Comparison of ENCODE assay signal across 1 cellular context in the genomic region with DNA sequence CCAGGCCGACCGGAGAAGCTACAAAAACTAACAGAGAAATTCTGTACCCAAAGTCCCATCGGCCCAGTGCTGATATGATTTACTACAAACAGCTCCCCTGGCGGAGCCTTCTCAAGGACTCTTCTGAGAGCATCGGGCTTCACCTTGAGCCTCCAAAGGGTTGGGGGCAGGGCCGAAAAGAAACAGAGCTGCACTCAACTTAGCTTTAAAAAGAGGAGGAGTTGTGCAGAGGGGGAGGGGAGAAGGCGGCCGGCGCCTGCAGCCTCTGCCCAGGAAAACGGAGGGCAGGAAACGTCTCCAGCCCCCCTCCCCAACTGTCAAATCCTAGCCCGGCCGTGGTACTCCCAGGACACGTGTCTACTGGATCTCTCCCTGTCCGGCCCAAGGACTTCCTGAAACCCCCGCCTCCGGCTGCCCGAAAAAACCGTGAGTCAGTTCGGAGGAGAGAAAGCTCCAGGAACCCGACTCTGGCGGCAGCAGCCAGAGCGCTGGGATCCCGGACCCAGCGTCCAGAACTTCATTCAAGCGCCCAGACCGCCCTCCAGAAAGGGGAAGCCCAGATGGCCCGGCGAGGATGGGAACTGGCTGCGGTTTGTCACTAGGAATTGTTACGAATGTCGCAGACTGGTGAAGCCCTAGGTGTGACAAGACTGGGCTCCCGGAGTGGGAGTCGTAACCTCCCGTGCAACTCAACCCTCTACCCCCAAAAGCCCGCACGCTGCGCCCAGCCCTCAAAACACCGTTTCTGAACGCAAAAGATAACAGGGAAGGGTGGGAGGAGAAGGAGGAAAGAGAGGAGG.
TF ChIP-seq lines count a peak whose summit lies in the region.

No MANE protein-coding gene starts in this region.

TF ChIP-seq in HEK293, 187 proteins besides CTCF, POLR2A, EP300 and RAD21 (continued from another document):
- TF ChIP-seq ZNF214 (tag by site-specific recombination; IDR thresholded peaks at IDR 0.05; ENCODE audit: borderline replicate concordance): no peak
- TF ChIP-seq SCRT1 (tag by site-specific recombination; IDR thresholded peaks at IDR 0.05; ENCODE audit: borderline replicate concordance): no peak
- no peak for TF ChIP-seq ZNF174 (tag by site-specific recombination; IDR thresholded peaks at IDR 0.05)
- no peak for TF ChIP-seq ZNF530 (tag by site-specific recombination; IDR thresholded peaks at IDR 0.05; ENCODE audit: low read depth)
- TF ChIP-seq, protein P1, sequence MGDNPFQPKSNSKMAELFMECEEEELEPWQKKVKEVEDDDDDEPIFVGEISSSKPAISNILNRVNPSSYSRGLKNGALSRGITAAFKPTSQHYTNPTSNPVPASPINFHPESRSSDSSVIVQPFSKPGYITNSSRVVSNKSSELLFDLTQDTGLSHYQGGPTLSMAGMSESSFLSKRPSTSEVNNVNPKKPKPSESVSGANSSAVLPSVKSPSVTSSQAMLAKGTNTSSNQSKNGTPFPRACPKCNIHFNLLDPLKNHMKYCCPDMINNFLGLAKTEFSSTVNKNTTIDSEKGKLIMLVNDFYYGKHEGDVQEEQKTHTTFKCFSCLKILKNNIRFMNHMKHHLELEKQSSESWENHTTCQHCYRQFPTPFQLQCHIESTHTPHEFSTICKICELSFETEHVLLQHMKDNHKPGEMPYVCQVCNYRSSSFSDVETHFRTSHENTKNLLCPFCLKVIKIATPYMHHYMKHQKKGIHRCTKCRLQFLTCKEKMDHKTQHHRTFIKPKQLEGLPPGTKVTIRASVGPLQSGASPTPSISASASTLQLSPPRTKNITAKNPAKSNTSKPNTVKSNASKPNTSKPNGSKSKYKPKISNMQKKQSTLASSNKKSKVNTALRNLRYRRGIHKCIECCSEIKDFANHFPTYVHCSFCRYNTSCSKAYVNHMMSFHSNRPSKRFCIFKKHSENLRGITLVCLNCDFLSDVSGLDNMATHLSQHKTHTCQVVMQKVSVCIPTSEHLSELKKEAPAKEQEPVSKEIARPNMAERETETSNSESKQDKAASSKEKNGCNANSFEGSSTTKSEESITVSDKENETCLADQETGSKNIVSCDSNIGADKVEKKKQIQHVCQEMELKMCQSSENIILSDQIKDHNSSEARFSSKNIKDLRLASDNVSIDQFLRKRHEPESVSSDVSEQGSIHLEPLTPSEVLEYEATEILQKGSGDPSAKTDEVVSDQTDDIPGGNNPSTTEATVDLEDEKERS (tag by site-specific recombination; IDR thresholded peaks at IDR 0.05): no peak
- TF ChIP-seq ZNF19 (tag by site-specific recombination; IDR thresholded peaks at IDR 0.05; ENCODE audit: low read depth): no peak
- TF ChIP-seq ZFP41 (tag by site-specific recombination; IDR thresholded peaks at IDR 0.05; ENCODE audit: borderline replicate concordance): no peak
- TF ChIP-seq KLF8 (tag by site-specific recombination; IDR thresholded peaks at IDR 0.05): no peak
- no peak for TF ChIP-seq ZNF2 (tag by site-specific recombination; IDR thresholded peaks at IDR 0.05)
